In the genomic region with DNA sequence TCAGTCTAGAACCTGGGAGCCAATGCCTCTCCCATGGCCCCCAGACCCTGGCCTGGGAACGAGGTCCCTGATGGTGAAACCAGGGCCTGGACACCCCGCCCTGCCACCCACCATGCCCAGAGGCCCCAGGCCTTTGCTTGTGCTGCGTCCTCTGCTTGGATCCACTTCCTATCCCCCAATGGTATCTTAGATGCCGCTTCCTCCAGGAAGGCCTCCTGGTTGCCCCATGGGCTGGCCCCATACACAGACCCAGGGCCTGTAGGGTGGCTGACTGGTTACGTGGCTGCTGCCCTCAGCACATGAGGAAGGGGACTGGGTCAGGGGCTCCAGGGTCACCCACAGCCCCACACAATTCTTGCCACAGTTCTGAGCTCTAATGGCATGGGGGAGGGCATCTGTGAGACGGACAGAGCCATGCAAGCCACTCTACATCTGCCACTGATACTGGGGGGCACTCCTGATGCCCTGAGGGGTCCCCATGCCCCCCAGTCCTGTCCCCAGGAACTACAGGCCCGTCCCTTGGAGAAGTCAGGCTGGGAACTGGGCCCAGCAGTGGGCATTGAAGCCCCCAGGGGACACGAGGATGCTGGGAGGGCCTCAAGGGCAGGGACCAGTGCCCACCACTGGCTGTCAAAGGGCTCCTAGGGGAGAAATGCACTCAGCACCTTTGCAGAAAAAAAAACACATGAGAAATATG, we compare ENCODE assay signal across 1 cellular context.
TF ChIP-seq lines count a peak whose summit lies in the region.

No MANE protein-coding gene starts in this region.

TF ChIP-seq in A549, 52 proteins besides CTCF, POLR2A, EP300 and RAD21:
- TF ChIP-seq HOXA7 (CRISPR knock-in tag; IDR thresholded peaks at IDR 0.05) = no peak
- no peak for TF ChIP-seq TP53 (CRISPR knock-in tag; IDR thresholded peaks at IDR 0.05)
- no peak for TF ChIP-seq CEBPB (IDR thresholded peaks at IDR 0.05)
- TF ChIP-seq MAFK (IDR thresholded peaks at IDR 0.05; ENCODE audit: partially characterized antibody) = no peak
- TF ChIP-seq HOXB5 (CRISPR knock-in tag; IDR thresholded peaks at IDR 0.05) = no peak
- no peak for TF ChIP-seq MYC (IDR thresholded peaks at IDR 0.05; ENCODE audit: borderline replicate concordance, low read length)
- TF ChIP-seq CHD2 (IDR thresholded peaks at IDR 0.05; ENCODE audit: low read length, partially characterized antibody) = no peak
- TF ChIP-seq ZFP36 (IDR thresholded peaks at IDR 0.05; ENCODE audit: borderline replicate concordance, partially characterized antibody) = peak; percentile 95
